ENCODE assay signal across 10 cellular contexts in the genomic region with DNA sequence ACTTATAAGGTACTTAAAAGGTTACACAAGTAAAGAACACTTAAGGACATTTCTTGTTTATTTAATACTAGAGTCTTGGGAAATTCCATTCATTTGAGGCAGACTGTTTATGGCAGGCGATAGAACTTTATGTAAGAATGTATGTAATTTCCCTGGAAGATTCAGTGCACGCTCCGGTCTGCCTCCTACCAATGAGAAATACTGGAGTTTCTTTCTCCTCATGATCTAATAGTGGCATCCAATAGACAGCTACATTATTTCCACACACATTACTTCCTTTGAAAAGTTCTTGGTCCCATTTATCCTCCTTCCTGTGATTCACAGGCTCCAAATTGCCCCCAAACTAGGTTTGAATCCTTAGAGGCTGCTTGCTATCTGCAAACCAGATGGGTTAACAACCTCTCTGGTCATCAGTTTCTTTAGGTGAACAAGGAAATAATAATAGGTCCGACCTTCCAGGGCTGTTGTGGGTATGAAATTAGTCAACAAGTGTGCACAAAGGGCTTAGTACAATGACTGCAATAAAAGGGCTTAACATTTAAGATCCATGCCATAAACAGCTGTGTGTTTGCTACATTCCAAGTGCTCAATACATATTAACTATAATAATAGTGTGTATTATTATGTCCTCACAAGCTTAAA. TPM values are rescaled to one million over a fixed set of nuclear protein-coding genes. Genes with fewer than 3 reads are reported as not detected.
DNase-seq lines count a peak whose midpoint lies in the region; ATAC-seq, FAIRE-seq and TF ChIP-seq lines count a peak whose summit lies in the region.
"Had no signal": no experiment of that assay in that cellular context is flagged by ENCODE, and none has a peak within 500 bp of the region (broad histone marks: within the 10 kb centered on the region; RNA-seq: fewer than 3 reads in every experiment).

No MANE protein-coding gene starts in this region.

- no peak overlapping the region for H3K4me3 ChIP-seq in right cardiac atrium (ENCODE audit: low read length)
- no peak overlapping the region for H3K4me3 ChIP-seq in endothelial cell of umbilical vein (replicated peaks in 1 of 3; ENCODE audit: insufficient read depth in 1 of 3, low read depth in 1 of 3, low read length in 3 of 3)
- no peak overlapping the region for H3K4me3 ChIP-seq in mucosa of descending colon
- no peak overlapping the region for H3K4me3 ChIP-seq in urinary bladder (ENCODE audit: low read depth, low read length)

- intact Hi-C loops in Right ventricle myocardium superior (cut with DNase I) (no loop called here), right cardiac atrium (cut with DNase I) (no loop called here), endothelial cell of umbilical vein (cut with micrococcal nuclease) (no loop called here), mucosa of descending colon (cut with DNase I, micrococcal nuclease) (no loop called here)

- 70% methylated on average over 4 of the region's 4 CpGs for WGBS in right cardiac atrium
- WGBS in urinary bladder, result 32% methylated on average over 4 of the region's 4 CpGs

- no peak for TF ChIP-seq CTCF in endothelial cell of umbilical vein (IDR thresholded peaks at IDR 0.05; ENCODE audit: extremely low read depth in 1 of 2, insufficient read depth in 1 of 2, low read depth in 1 of 2, low read length in 2 of 2)
- TF ChIP-seq CTCF in mucosa of descending colon (IDR thresholded peaks at IDR 0.05), result no peak

- CTCF ChIA-PET in endothelial cell of umbilical vein (lab: Charles Lee), result interaction anchor here (1.0 to 2.9 kb wide), 3 partner anchors 10 to 17 kb away, joined by 3 to 15 read pairs (median 5); no protein-coding TSS in a partner anchor

- H3K79me2 ChIP-seq in endothelial cell of umbilical vein (ENCODE audit: control insufficient read depth, insufficient read depth, low read length), result no peaks in the 10 kb centered on the region

- FAIRE-seq in endothelial cell of umbilical vein (lab: Jason Lieb, UNC), result peak; percentile 74

- no peak overlapping the region for H3K27ac ChIP-seq in right cardiac atrium (ENCODE audit: low read length)
- peak overlapping the region; percentile 37 for H3K27ac ChIP-seq in endothelial cell of umbilical vein (ENCODE audit: insufficient read depth, low read depth, low read length)
- peak overlapping the region; percentile 39 for H3K27ac ChIP-seq in urinary bladder (ENCODE audit: low read depth)

- TF ChIP-seq POLR2A in endothelial cell of umbilical vein (IDR thresholded peaks at IDR 0.05; ENCODE audit: low read depth, low read length), result no peak

- dilution Hi-C loops in endothelial cell of umbilical vein (cut with MboI; ENCODE audit: extremely low pct_ligation_motif_present, low sequenced_read_pairs), result no loop called here

- no peaks in the 10 kb centered on the region for H3K27me3 ChIP-seq in right cardiac atrium (ENCODE audit: control insufficient read depth, insufficient read depth)
- peaks cover 0 to 2% of the 10 kb centered on the region in 2 experiments for H3K27me3 ChIP-seq in endothelial cell of umbilical vein (ENCODE audit: control insufficient read depth in 2 of 2, insufficient read depth in 2 of 2, low read length in 2 of 2)

- H3K4me1 ChIP-seq in right cardiac atrium (ENCODE audit: control insufficient read depth, insufficient read depth, low read length), result peaks cover 5% of the 10 kb centered on the region
- peaks cover 15% of the 10 kb centered on the region for H3K4me1 ChIP-seq in endothelial cell of umbilical vein (ENCODE audit: control insufficient read depth, extremely low read depth, insufficient read depth, low read length)
- H3K4me1 ChIP-seq in mucosa of descending colon (ENCODE audit: low read depth), result peaks cover 8% of the 10 kb centered on the region
- peaks cover 2% of the 10 kb centered on the region for H3K4me1 ChIP-seq in urinary bladder (ENCODE audit: insufficient read depth)

- peak overlapping the region; percentile 22 for H3K4me2 ChIP-seq in endothelial cell of umbilical vein (ENCODE audit: insufficient read depth, low read length)

- POLR2A ChIA-PET in endothelial cell of umbilical vein (lab: Charles Lee), result no interaction called here

- BruUV-seq in endothelial cell of umbilical vein (replicated peaks; lab: Mats Ljungman, UMichigan), result no TSS peak

- no peaks in the 10 kb centered on the region for H4K20me1 ChIP-seq in endothelial cell of umbilical vein (replicated peaks; ENCODE audit: control insufficient read depth, extremely low read depth, insufficient read depth, low read length)

- DNase-seq in Right ventricle myocardium superior, result no peak
- no peak for DNase-seq in right cardiac atrium
- peak; percentile 66 for DNase-seq in endothelial cell of umbilical vein (ENCODE audit: low read depth, low spot score)
- DNase-seq in mucosa of descending colon, result peak in 1 of 3 donors; percentile 55
- DNase-seq in SW480 (ENCODE audit: low spot score), result no peak
- no peak for DNase-seq in NCI-H1092 treated with DMSO at 0.1 percent for 48 hours (lab: John Stamatoyannopoulos, UW)
- DNase-seq: activated CD4-positive, alpha-beta memory T cell treated with anti-CD3 and anti-CD28 coated beads, Interleukin-2, amount 10 ng/mL, durations not matched to agents 7 days and 5 days; SIG-M5 had no signal

- no peaks in the 10 kb centered on the region for H3K9me3 ChIP-seq in right cardiac atrium (ENCODE audit: control insufficient read depth, low read length)
- no peaks in the 10 kb centered on the region for H3K9me3 ChIP-seq in endothelial cell of umbilical vein (replicated peaks; ENCODE audit: control insufficient read depth, insufficient read depth, low read length)
- no peaks in the 10 kb centered on the region for H3K9me3 ChIP-seq in mucosa of descending colon

- no peaks in the 10 kb centered on the region for H3K9me1 ChIP-seq in endothelial cell of umbilical vein (replicated peaks; ENCODE audit: control insufficient read depth, extremely low read depth, insufficient read depth, low read length)

- ATAC-seq in Right ventricle myocardium superior (ENCODE audit: poor library complexity) (peak; percentile 32), right cardiac atrium (no peak), mucosa of descending colon (peak; percentile 85), GM21360 (IDR thresholded peaks at IDR 0.05; ENCODE audit: unreplicated experiment) (no peak)

- H2AFZ ChIP-seq in endothelial cell of umbilical vein (ENCODE audit: low read depth, low read length), result peak overlapping the region; percentile 73

- no peak overlapping the region for H3K9ac ChIP-seq in endothelial cell of umbilical vein (replicated peaks; ENCODE audit: extremely low read depth, insufficient read depth, low read length)

- H3K36me3 ChIP-seq in endothelial cell of umbilical vein (ENCODE audit: control insufficient read depth in 2 of 2, extremely low read depth in 1 of 2, insufficient read depth in 2 of 2, low read length in 2 of 2), result no peaks in the 10 kb centered on the region
- H3K36me3 ChIP-seq in mucosa of descending colon (ENCODE audit: low read depth), result no peaks in the 10 kb centered on the region
- H3K36me3 ChIP-seq in urinary bladder (ENCODE audit: insufficient read depth), result no peaks in the 10 kb centered on the region

TF ChIP-seq in endothelial cell of umbilical vein, 7 proteins besides CTCF, POLR2A, EP300 and RAD21:
- TF ChIP-seq GATA2 (IDR thresholded peaks at IDR 0.05; ENCODE audit: insufficient read depth, insufficient read length, low read depth, low read length) (no peak), JUN (IDR thresholded peaks at IDR 0.05; ENCODE audit: borderline replicate concordance, insufficient read depth, insufficient read length, low read depth) (no peak), POLR2AphosphoS5 (IDR thresholded peaks at IDR 0.05; ENCODE audit: insufficient read depth, low read depth, low read length) (no peak), MYC (IDR thresholded peaks at IDR 0.05; ENCODE audit: low read depth, low read length) (no peak), EZH2 (IDR thresholded peaks at IDR 0.05; ENCODE audit: borderline replicate concordance, low read depth, low read length, severe bottlenecking) (no peak), FOS (IDR thresholded peaks at IDR 0.05; ENCODE audit: borderline replicate concordance, insufficient read depth, low read length) (no peak)
- TF ChIP-seq, protein P1, sequence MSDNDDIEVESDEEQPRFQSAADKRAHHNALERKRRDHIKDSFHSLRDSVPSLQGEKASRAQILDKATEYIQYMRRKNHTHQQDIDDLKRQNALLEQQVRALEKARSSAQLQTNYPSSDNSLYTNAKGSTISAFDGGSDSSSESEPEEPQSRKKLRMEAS (IDR thresholded peaks at IDR 0.05; ENCODE audit: insufficient read depth, insufficient read length), result no peak

RNA-seq across cellular contexts. Expression of gene EIF4E3, which starts 30.7 kb away (rescaled TPM):
- total RNA-seq in Right ventricle myocardium superior (52.6 TPM), right cardiac atrium (10 to 100 TPM; 40.7 to 42.5 (median 41.1) TPM), endothelial cell of umbilical vein (4.9 and 7.6 TPM in 2 replicates), mucosa of descending colon (10 to 100 TPM; 40.6 to 57.1 (median 48.4) TPM), urinary bladder (16.0 TPM)
- polyA plus RNA-seq in right cardiac atrium (25.0 TPM), endothelial cell of umbilical vein (1.1 and 1.3 TPM in 2 replicates), urinary bladder (22.8 TPM)
- polyA plus RNA-seq in endothelial cell of umbilical vein (2011; cell fraction: cytosol; rRNA removed), result 2.0 and 2.1 TPM in 2 replicates
- 1.2 TPM in 2 replicates for polyA plus RNA-seq in endothelial cell of umbilical vein (2011; cell fraction: nucleus; rRNA removed)
- polyA plus RNA-seq in endothelial cell of umbilical vein (2012), result 3.0 and 5.6 TPM in 2 replicates
- polyA minus RNA-seq in endothelial cell of umbilical vein, result 3.6 and 4.1 TPM in 2 replicates
- 0.51 TPM for polyA minus RNA-seq in endothelial cell of umbilical vein (2011; cell fraction: cytosol; rRNA and poly(A)+ RNA removed)
- 1.3 and 1.8 TPM in 2 replicates for polyA minus RNA-seq in endothelial cell of umbilical vein (2011; cell fraction: nucleus; rRNA and poly(A)+ RNA removed)

RNA-seq across cellular contexts. Expression of gene GPR27, which starts 59.2 kb away (rescaled TPM):
- total RNA-seq in Right ventricle myocardium superior (3.7 TPM), right cardiac atrium (1 to 10 TPM in 3 of 4 donors, under 1 TPM in 1; 0.97 to 5.4 (median 2.9) TPM), endothelial cell of umbilical vein (not detected in 2 replicates), mucosa of descending colon (1 to 10 TPM in 1 of 3 donors, under 1 TPM in 2; 0.14 to 2.1 (median 0.39) TPM), urinary bladder (2.7 TPM)
- polyA plus RNA-seq in right cardiac atrium (1.2 TPM), endothelial cell of umbilical vein (0.03 TPM in 1 of 2 replicates, not detected in the other), urinary bladder (3.3 TPM)
- 0.03 TPM in 1 of 2 replicates, not detected in the other for polyA plus RNA-seq in endothelial cell of umbilical vein (2011; cell fraction: cytosol; rRNA removed)
- polyA plus RNA-seq in endothelial cell of umbilical vein (2011; cell fraction: nucleus; rRNA removed), result not detected in 2 replicates
- polyA plus RNA-seq in endothelial cell of umbilical vein (2012), result not detected in 2 replicates
- polyA minus RNA-seq in endothelial cell of umbilical vein, result not detected in 2 replicates
- not detected for polyA minus RNA-seq in endothelial cell of umbilical vein (2011; cell fraction: cytosol; rRNA and poly(A)+ RNA removed)
- polyA minus RNA-seq in endothelial cell of umbilical vein (2011; cell fraction: nucleus; rRNA and poly(A)+ RNA removed), result not detected in 2 replicates

Comparison
In these comparisons a context has a peak if more than half of its experiments do, and no peak if none do; other contexts are left out.
1. ATAC-seq: peak in Right ventricle myocardium superior (single experiment) and mucosa of descending colon (single experiment); none in right cardiac atrium (0 of 2) and GM21360 (single experiment).